ENCODE assay signal across 1 cellular context in genomic region chr7:106063692-106064091, GRCh38.
TF ChIP-seq lines count a peak whose summit lies in the region.

No MANE protein-coding gene starts in this region.

TF ChIP-seq in K562, 482 proteins besides CTCF, POLR2A, EP300 and RAD21:
- 0 out of 2 replicates have a peak, but pooled peaks have one; percentile 14 for TF ChIP-seq TSHZ1 (CRISPR knock-in tag; IDR thresholded peaks at IDR 0.05)
- peak; percentile 66; the same call in 1 of the 2 replicates for TF ChIP-seq BCOR (IDR thresholded peaks at IDR 0.05)
- TF ChIP-seq ZNF24 (IDR thresholded peaks at IDR 0.05), result no peak
- TF ChIP-seq DLX4 (CRISPR knock-in tag; IDR thresholded peaks at IDR 0.05), result no peak
- no peak for TF ChIP-seq PHB (CRISPR knock-in tag; IDR thresholded peaks at IDR 0.05)
- peak; percentile 61 for TF ChIP-seq RBM25 (IDR thresholded peaks at IDR 0.05; ENCODE audit: low read depth, low read length, severe bottlenecking)
- 0 out of 2 replicates have a peak, but pooled peaks have one; percentile 22 for TF ChIP-seq SMARCA5 (IDR thresholded peaks at IDR 0.05)
- peak; percentile 62 for TF ChIP-seq ZFP36 (IDR thresholded peaks at IDR 0.05; ENCODE audit: low read depth, low read length, partially characterized antibody)
- peak in 1 of 2 experiments; percentile 21; a peak in 1 of 4 replicates for TF ChIP-seq KDM1A (IDR thresholded peaks at IDR 0.05)
